8 cellular contexts compared by ENCODE assay signal in the genomic region with DNA sequence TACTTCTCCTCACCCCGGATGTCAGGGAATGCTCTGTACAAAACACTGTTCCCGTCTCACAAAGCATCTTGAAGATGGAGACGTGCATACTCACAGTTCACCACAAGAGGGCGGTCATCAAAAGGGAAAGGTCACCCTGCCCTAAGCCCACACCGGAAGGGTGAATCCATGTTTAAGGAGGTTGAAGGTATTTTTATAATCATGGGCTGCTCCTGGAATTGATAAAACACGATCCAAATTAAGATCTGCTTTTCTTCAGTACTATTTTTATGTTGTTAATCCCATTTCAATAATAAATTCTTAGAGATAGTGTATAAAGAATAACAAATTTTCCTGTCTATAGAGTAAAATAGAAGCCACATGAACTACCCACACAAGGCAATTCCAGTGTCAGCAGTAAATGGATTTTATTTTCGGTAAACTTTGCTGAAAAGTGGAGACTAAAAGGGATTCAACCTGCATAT.
DNase-seq lines count a peak whose midpoint lies in the region; ATAC-seq, FAIRE-seq and TF ChIP-seq lines count a peak whose summit lies in the region.

No MANE protein-coding gene starts in this region.

- no peaks in the 10 kb centered on the region for H3K9me1 ChIP-seq in keratinocyte (ENCODE audit: control insufficient read depth, extremely low read depth, insufficient read depth, low read length)

- no peak overlapping the region for H3K4me3 ChIP-seq in AG09309 (ENCODE audit: control insufficient read depth, low read depth, low read length)
- H3K4me3 ChIP-seq in WI38 (ENCODE audit: low read depth, low read length): no peak overlapping the region
- no peak overlapping the region for H3K4me3 ChIP-seq in bronchial epithelial cell (ENCODE audit: low read depth, low read length)
- no peak overlapping the region for H3K4me3 ChIP-seq in keratinocyte (ENCODE audit: control insufficient read depth in 2 of 3, extremely low read depth in 1 of 3, insufficient read depth in 2 of 3, low read depth in 1 of 3, low read length in 3 of 3)

- H4K20me1 ChIP-seq in keratinocyte (ENCODE audit: control insufficient read depth, extremely low read depth, insufficient read depth, low read length): no peaks in the 10 kb centered on the region

- dilution Hi-C loops in keratinocyte (cut with MboI; ENCODE audit: extremely low pct_ligation_motif_present, low sequenced_read_pairs): no loop called here

- no peaks in the 10 kb centered on the region for H3K79me2 ChIP-seq in keratinocyte (ENCODE audit: control insufficient read depth, insufficient read depth, low read length)

- H3K9me3 ChIP-seq in keratinocyte (ENCODE audit: control insufficient read depth, low read depth, low read length): no peaks in the 10 kb centered on the region

- H2AFZ ChIP-seq in keratinocyte (ENCODE audit: control insufficient read depth, low read length): peak overlapping the region; percentile 38

- FAIRE-seq in bronchial epithelial cell (lab: Jason Lieb, UNC) (no peak), keratinocyte (lab: Jason Lieb, UNC) (peak; percentile 85)

- ATAC-seq in GM18873 (IDR thresholded peaks at IDR 0.05; ENCODE audit: low FRiP score, unreplicated experiment): peak; percentile 83
- peak; percentile 78 for ATAC-seq in HG03135 (IDR thresholded peaks at IDR 0.05; ENCODE audit: unreplicated experiment)

- H3K9ac ChIP-seq in keratinocyte (ENCODE audit: control insufficient read depth, extremely low read depth, insufficient read depth, low read length): no peak overlapping the region

- H3K27ac ChIP-seq in keratinocyte (ENCODE audit: control insufficient read depth, insufficient read depth, low read length): no peak overlapping the region

- peak; percentile 87 for TF ChIP-seq CTCF in AG09309 (IDR thresholded peaks at IDR 0.05; ENCODE audit: control insufficient read depth, insufficient read depth, low read depth, low read length, missing control alignments)
- TF ChIP-seq CTCF in WI38 (IDR thresholded peaks at IDR 0.05; ENCODE audit: low read depth, low read length): peak; percentile 73
- peak; percentile 75 for TF ChIP-seq CTCF in bronchial epithelial cell (IDR thresholded peaks at IDR 0.05; ENCODE audit: insufficient read depth, low read length, severe bottlenecking)
- TF ChIP-seq CTCF in keratinocyte (optimal IDR thresholded peaks at IDR 0.05 in 1 of 3, IDR thresholded peaks at IDR 0.05 in 1 of 3, conservative IDR thresholded peaks at IDR 0.05 in 1 of 3; ENCODE audit: extremely low read depth in 1 of 3, insufficient read depth in 2 of 3, low read length in 3 of 3): peak; percentile 77 to 92 (median 90)

- H3K4me1 ChIP-seq in keratinocyte (ENCODE audit: control insufficient read depth, extremely low read depth, insufficient read depth, low read length): no peaks in the 10 kb centered on the region

- no peak overlapping the region for H3K4me2 ChIP-seq in keratinocyte (ENCODE audit: control insufficient read depth, extremely low read depth, insufficient read depth, low read depth, low read length)

- no peaks in the 10 kb centered on the region for H3K36me3 ChIP-seq in bronchial epithelial cell (ENCODE audit: control insufficient read depth, insufficient read depth, low read length)
- no peaks in the 10 kb centered on the region for H3K36me3 ChIP-seq in keratinocyte (ENCODE audit: control insufficient read depth in 2 of 2, extremely low read depth in 1 of 2, insufficient read depth in 2 of 2, low read length in 2 of 2)

- DNase-seq in AG09309 (ENCODE audit: low read depth): peak; percentile 45
- DNase-seq in NCI-H2196 treated with DMSO at 0.1 percent for 48 hours (lab: John Stamatoyannopoulos, UW; ENCODE audit: unreplicated experiment): peak; percentile 54
- peak; percentile 77 for DNase-seq in bronchial epithelial cell (ENCODE audit: low read depth)
- DNase-seq in keratinocyte (ENCODE audit: low read depth, low spot score): peak; percentile 66
- peak; percentile 72 for DNase-seq in stimulated activated CD4-positive, alpha-beta T cell treated with anti-CD3 and anti-CD28 coated beads, Interleukin-1b, Interleukin-23, amount 100 ng/mL, for 48 hours

- H3K27me3 ChIP-seq in bronchial epithelial cell (ENCODE audit: control insufficient read depth, insufficient read depth, low read length) (no peaks in the 10 kb centered on the region), keratinocyte (ENCODE audit: control insufficient read depth, extremely low read depth, insufficient read depth, low read length) (no peaks in the 10 kb centered on the region)
